In the genomic region with DNA sequence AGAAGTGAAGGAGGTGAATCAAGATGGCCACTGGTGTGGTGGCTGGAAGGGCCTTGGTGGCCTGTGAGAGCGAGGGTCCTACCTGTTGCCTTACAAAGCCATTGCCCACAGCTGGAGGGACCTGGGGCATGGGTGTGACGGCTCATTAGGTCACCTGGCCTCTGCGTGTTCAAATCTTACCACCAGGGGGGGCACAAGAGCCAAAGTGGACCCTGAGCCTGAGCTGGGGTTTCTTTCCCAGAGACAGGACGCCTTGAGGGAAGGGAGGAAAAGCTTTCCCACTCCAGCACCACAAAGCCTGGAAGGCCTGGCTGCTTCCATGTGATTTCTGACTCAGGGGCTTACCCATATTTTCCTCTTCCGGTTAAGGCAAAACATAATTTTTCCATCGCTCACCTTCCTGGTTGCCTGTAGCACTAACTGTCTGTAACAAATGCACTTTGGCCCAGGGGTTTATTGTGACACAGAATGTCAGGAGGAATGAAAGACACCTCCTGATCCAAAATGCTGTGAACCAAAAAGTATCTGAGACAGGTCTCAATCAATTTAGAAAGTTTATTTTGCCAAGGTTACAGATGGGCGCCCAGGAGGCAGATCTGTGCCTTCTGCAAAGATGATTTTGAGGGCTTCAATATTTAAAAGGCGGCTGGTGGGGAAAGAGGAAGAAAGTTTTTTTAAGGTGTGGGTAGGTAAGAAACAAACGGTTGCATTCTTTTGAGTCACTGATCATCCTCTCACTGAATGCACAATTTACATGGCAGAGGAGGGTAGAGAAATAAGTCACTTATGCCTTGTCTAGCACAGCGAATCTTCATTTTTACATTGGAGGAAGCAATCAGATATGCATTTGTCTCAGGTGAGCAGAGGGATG, we compare ENCODE assay signal across 8 cellular contexts. TPM values are rescaled to one million over a fixed set of nuclear protein-coding genes. Genes with fewer than 3 reads are reported as not detected.
DNase-seq lines count a peak whose midpoint lies in the region; ATAC-seq and TF ChIP-seq lines count a peak whose summit lies in the region.

No MANE protein-coding gene starts in this region.

- DNase-seq in GM12864 (ENCODE audit: low read depth) (no peak), SK-MEL-5 (ENCODE audit: low read depth, low spot score) (peak; percentile 92), head of caudate nucleus (peak; percentile 52 to 97 (median 88)), posterior cingulate gyrus (peak; percentile 69 to 96 (median 87)), tibial nerve (ENCODE audit: low spot score in 2 of 2) (peak; percentile 83 to 97)
- peak; percentile 76 to 90 for DNase-seq in activated naive CD4-positive, alpha-beta T cell treated with anti-CD3 and anti-CD28 coated beads, Interleukin-2, amount 50 U/mL, for 72 hours (ENCODE audit: low spot score in 2 of 2)

- no peaks in the 10 kb centered on the region for H4K20me1 ChIP-seq in KMS-11 (ENCODE audit: insufficient read depth)

- H3K36me3 Mint-ChIP-seq in activated naive CD4-positive, alpha-beta T cell treated with anti-CD3 and anti-CD28 coated beads, Interleukin-2, amount 50 U/mL, for 72 hours, result no peaks in the 10 kb centered on the region

- 0 out of 2 replicates have a peak overlapping the region, but pooled peaks have one; percentile 14 for H2AFZ ChIP-seq in KMS-11 (ENCODE audit: low read depth)

- H3K27ac Mint-ChIP-seq in activated naive CD4-positive, alpha-beta T cell treated with anti-CD3 and anti-CD28 coated beads, Interleukin-2, amount 50 U/mL, for 72 hours, result no peak overlapping the region

- intact Hi-C loops in head of caudate nucleus (cut with DNase I), result loop anchor here (2.0 to 10.0 kb wide), 3 partner anchors 36 to 131 kb away; no protein-coding TSS in a partner anchor
- intact Hi-C loops in posterior cingulate gyrus (cut with DNase I), result loop anchor here (1.0 to 5.0 kb wide), 2 partner anchors 82 to 134 kb away; no protein-coding TSS in a partner anchor

- TF ChIP-seq CTCF in GM12864 (IDR thresholded peaks at IDR 0.05; ENCODE audit: low read depth, low read length, missing control alignments), result peak; percentile 96
- TF ChIP-seq CTCF in KMS-11 (conservative IDR thresholded peaks at IDR 0.05; ENCODE audit: low read depth, low read length), result peak; percentile 84
- peak; percentile 90 to 98 (median 94) for TF ChIP-seq CTCF in tibial nerve (IDR thresholded peaks at IDR 0.05)

- H3K9me3 Mint-ChIP-seq in activated naive CD4-positive, alpha-beta T cell treated with anti-CD3 and anti-CD28 coated beads, Interleukin-2, amount 50 U/mL, for 72 hours, result no peaks in the 10 kb centered on the region

- H3K4me1 ChIP-seq in KMS-11 (ENCODE audit: low read depth, poor library complexity, severe bottlenecking) (peaks cover 4% of the 10 kb centered on the region), tibial nerve (peaks cover 0 to 34% (median 11%) of the 10 kb centered on the region in 4 donors)

- no peak for TF ChIP-seq POLR2A in tibial nerve (IDR thresholded peaks at IDR 0.05)

- H3K9ac ChIP-seq in KMS-11, result no peak overlapping the region

- in situ Hi-C loops in SK-MEL-5 (cut with HindIII; ENCODE audit: low pct_unique_long_range_greater_than_20kb, low sequenced_read_pairs), result no loop called here

- peak; percentile 77 to 84 for ATAC-seq in activated naive CD4-positive, alpha-beta T cell treated with anti-CD3 and anti-CD28 coated beads, Interleukin-2, amount 50 U/mL, for 72 hours
- no peak for ATAC-seq in GM18517 (IDR thresholded peaks at IDR 0.05; ENCODE audit: unreplicated experiment)

- no peak overlapping the region for H3K27ac ChIP-seq in KMS-11
- H3K27ac ChIP-seq in tibial nerve, result peak overlapping the region in 3 of 4 donors; percentile 40 to 82 (median 79)

- no peak overlapping the region for H3K4me2 ChIP-seq in KMS-11

- WGBS in tibial nerve, 2 donors, result 40 to 45% methylated on average over 10 of the region's 10 CpGs

- H3K9me3 ChIP-seq in tibial nerve, result no peaks in the 10 kb centered on the region

- TF ChIP-seq EP300 in tibial nerve (IDR thresholded peaks at IDR 0.05), result peak; percentile 31 to 72

- H3K4me3 ChIP-seq in GM12864 (ENCODE audit: low read depth, low read length) (no peak overlapping the region), KMS-11 (IDR thresholded peaks at IDR 0.05; ENCODE audit: insufficient read depth, low read depth, low read length) (no peak overlapping the region), tibial nerve (no peak overlapping the region)

- no peaks in the 10 kb centered on the region for H3K79me2 ChIP-seq in KMS-11 (ENCODE audit: insufficient read depth, low read depth)

- H3K36me3 ChIP-seq in KMS-11 (ENCODE audit: insufficient read depth) (no peaks in the 10 kb centered on the region), tibial nerve (no peaks in the 10 kb centered on the region)

- no peaks in the 10 kb centered on the region for H3K27me3 ChIP-seq in KMS-11 (ENCODE audit: insufficient read depth, low read depth)
- H3K27me3 ChIP-seq in tibial nerve, result no peaks in the 10 kb centered on the region

RNA-seq across cellular contexts. Expression of a gene that starts 4.3 kb away (rescaled TPM):
- 156 and 174 TPM in 2 replicates for total RNA-seq in SK-MEL-5 (2014; rRNA removed; shearing (Covaris generic))
- polyA plus RNA-seq in SK-MEL-5 (2015; cell fraction: cytosol; rRNA removed), result 231 and 251 TPM in 2 replicates
- polyA plus RNA-seq in SK-MEL-5 (2015; cell fraction: nucleus; rRNA removed), result 42.1 and 52.7 TPM in 2 replicates
- 10 to 100 TPM in 1 of 2 donors, 1 to 10 TPM in 1; 3.4 to 27.0 TPM for total RNA-seq in activated naive CD4-positive, alpha-beta T cell treated with anti-CD3 and anti-CD28 coated beads, Interleukin-2, amount 50 U/mL, for 72 hours
- 100 to 1,000 TPM; 297 to 500 (median 391) TPM for total RNA-seq in tibial nerve
